ENCODE assay signal across 9 cellular contexts in genomic region chr10:101816913-101817541, GRCh38. TPM values are rescaled to one million over a fixed set of nuclear protein-coding genes. Genes with fewer than 3 reads are reported as not detected.
A peak's percentile ranks its signal among the peaks of the same experiment; 100 is the strongest.
DNase-seq lines count a peak whose midpoint lies in the region; ATAC-seq and TF ChIP-seq lines count a peak whose summit lies in the region.
"Had no signal": no experiment of that assay in that cellular context is flagged by ENCODE, and none has a peak within 500 bp of the region (broad histone marks: within the 10 kb centered on the region; RNA-seq: fewer than 3 reads in every experiment).

No MANE protein-coding gene starts in this region.

- WGBS in liver: under 1% methylated on average over 17 of the region's 17 CpGs
- WGBS in transverse colon (ENCODE audit: low coverage in 1 of 2), 2 donors: 0 to 1% methylated on average over 8 to 17 of the region's 17 CpGs

- TF ChIP-seq EP300 in transverse colon (IDR thresholded peaks at IDR 0.05; ENCODE audit: low read depth): no peak

- no peaks in the 10 kb centered on the region for H3K27me3 Mint-ChIP-seq in activated T-cell treated with anti-CD3 and anti-CD28 coated beads, Interleukin-2, amount 50 U/mL, for 4 hours (ENCODE audit: low read depth)
- H3K27me3 Mint-ChIP-seq in activated naive CD8-positive, alpha-beta T cell treated with anti-CD3 and anti-CD28 coated beads, Interleukin-2, amount 10 ng/mL, durations not matched to agents 7 days and 5 days: no peaks in the 10 kb centered on the region

- H3K4me1 ChIP-seq in liver (ENCODE audit: control insufficient read depth in 4 of 4, insufficient read depth in 4 of 4, low read length in 3 of 4) (peaks cover 9 to 39% (median 23%) of the 10 kb centered on the region in 4 donors), transverse colon (peaks cover 2 to 50% (median 44%) of the 10 kb centered on the region in 4 donors)

- H3K9me3 ChIP-seq in liver (ENCODE audit: control insufficient read depth in 4 of 4, low read length in 3 of 4) (no peaks in the 10 kb centered on the region), transverse colon (no peaks in the 10 kb centered on the region)

- POLR2A ChIA-PET in activated naive CD8-positive, alpha-beta T cell treated with anti-CD3 and anti-CD28 coated beads, Interleukin-2, amount 10 ng/mL, durations not matched to agents 7 days and 5 days (lab: Charles Lee): interaction anchor here (0.6 to 4.7 kb wide), 16 partner anchors 8 to 577 kb away, joined by 3 to 69 read pairs (median 6); partner anchors contain the start of genes ARMH3, KCNIP2 and NPM3

- H3K27ac Mint-ChIP-seq in activated naive CD8-positive, alpha-beta T cell treated with anti-CD3 and anti-CD28 coated beads, Interleukin-2, amount 10 ng/mL, durations not matched to agents 7 days and 5 days: peak overlapping the region; percentile 99

- peak overlapping the region; percentile 80 to 96 (median 83) for H3K4me3 ChIP-seq in liver (ENCODE audit: low read depth in 1 of 3, low read length in 3 of 3)
- H3K4me3 ChIP-seq in transverse colon: peak overlapping the region; percentile 86 to 98 (median 91)

- in situ Hi-C loops in transverse colon (cut with MboI; ENCODE audit: low pct_ligation_motif_present in 1 of 4, low pct_unique_long_range_greater_than_20kb in 1 of 4, low sequenced_read_pairs in 3 of 4): no loop called here

- H3K36me3 ChIP-seq in liver (ENCODE audit: control insufficient read depth in 4 of 4, insufficient read depth in 3 of 4, low read depth in 1 of 4, low read length in 3 of 4) (peaks cover 0 to 5% (median 0%) of the 10 kb centered on the region in 4 donors), transverse colon (peaks cover 0 to 13% (median 2%) of the 10 kb centered on the region in 4 donors)

- H3K27me3 ChIP-seq in liver (ENCODE audit: control insufficient read depth in 4 of 4, insufficient read depth in 4 of 4, low read length in 3 of 4): no peaks in the 10 kb centered on the region
- H3K27me3 ChIP-seq in transverse colon: no peaks in the 10 kb centered on the region

- no peak for DNase-seq in activated T-cell treated with anti-CD3 and anti-CD28 coated beads, Interleukin-2, amount 50 U/mL, for 4 hours
- no peak for DNase-seq in activated T-cell treated with anti-CD3 and anti-CD28 coated beads, Interleukin-2, amount 50 U/mL, for 48 hours
- no peak for DNase-seq in activated naive CD8-positive, alpha-beta T cell treated with anti-CD3 and anti-CD28 coated beads, Interleukin-2, amount 10 ng/mL, durations not matched to agents 7 days and 5 days
- DNase-seq in transverse colon: no peak
- no peak for DNase-seq in NCI-H1105 (lab: John Stamatoyannopoulos, UW)

- intact Hi-C loops in transverse colon (cut with DNase I; ENCODE audit: low total_unique reads): no loop called here

- H3K4me3 Mint-ChIP-seq in activated T-cell treated with anti-CD3 and anti-CD28 coated beads, Interleukin-2, amount 50 U/mL, for 4 hours: peak overlapping the region; percentile 99
- peak overlapping the region; percentile 96 for H3K4me3 Mint-ChIP-seq in activated naive CD8-positive, alpha-beta T cell treated with anti-CD3 and anti-CD28 coated beads, Interleukin-2, amount 10 ng/mL, durations not matched to agents 7 days and 5 days

- peaks cover 8% of the 10 kb centered on the region for H3K36me3 Mint-ChIP-seq in activated T-cell treated with anti-CD3 and anti-CD28 coated beads, Interleukin-2, amount 50 U/mL, for 4 hours (ENCODE audit: insufficient read depth)
- H3K36me3 Mint-ChIP-seq in activated naive CD8-positive, alpha-beta T cell treated with anti-CD3 and anti-CD28 coated beads, Interleukin-2, amount 10 ng/mL, durations not matched to agents 7 days and 5 days: peaks cover 28% of the 10 kb centered on the region

- no peaks in the 10 kb centered on the region for H3K9me3 Mint-ChIP-seq in activated T-cell treated with anti-CD3 and anti-CD28 coated beads, Interleukin-2, amount 50 U/mL, for 4 hours
- no peaks in the 10 kb centered on the region for H3K9me3 Mint-ChIP-seq in activated naive CD8-positive, alpha-beta T cell treated with anti-CD3 and anti-CD28 coated beads, Interleukin-2, amount 10 ng/mL, durations not matched to agents 7 days and 5 days

- H3K27ac ChIP-seq in liver (ENCODE audit: low read depth in 1 of 2, low read length in 2 of 2): peak overlapping the region; percentile 72 to 91
- H3K27ac ChIP-seq in transverse colon: peak overlapping the region; percentile 96 to 99 (median 98)

- TF ChIP-seq CTCF in liver (IDR thresholded peaks at IDR 0.05; ENCODE audit: low read depth, low read length, missing input control): no peak
- no peak for TF ChIP-seq CTCF in transverse colon (IDR thresholded peaks at IDR 0.05)

- ATAC-seq in activated T-cell treated with anti-CD3 and anti-CD28 coated beads, Interleukin-2, amount 50 U/mL, for 4 hours: no peak
- ATAC-seq in activated naive CD8-positive, alpha-beta T cell treated with anti-CD3 and anti-CD28 coated beads, Interleukin-2, amount 10 ng/mL, durations not matched to agents 7 days and 5 days (ENCODE audit: low read depth): no peak
- no peak for ATAC-seq in GM18907 (IDR thresholded peaks at IDR 0.05; ENCODE audit: unreplicated experiment)
- no peak for ATAC-seq in HG02884 (IDR thresholded peaks at IDR 0.05; ENCODE audit: unreplicated experiment)

- peaks cover 52% of the 10 kb centered on the region for H3K4me1 Mint-ChIP-seq in activated T-cell treated with anti-CD3 and anti-CD28 coated beads, Interleukin-2, amount 50 U/mL, for 4 hours (ENCODE audit: low read depth)
- peaks cover 39% of the 10 kb centered on the region for H3K4me1 Mint-ChIP-seq in activated naive CD8-positive, alpha-beta T cell treated with anti-CD3 and anti-CD28 coated beads, Interleukin-2, amount 10 ng/mL, durations not matched to agents 7 days and 5 days

- TF ChIP-seq RAD21 in liver (IDR thresholded peaks at IDR 0.05): no peak

- TF ChIP-seq POLR2A in transverse colon (IDR thresholded peaks at IDR 0.05): no peak

- peak overlapping the region; percentile 89 to 97 for H3K9ac ChIP-seq in liver (ENCODE audit: low read depth in 1 of 2, low read length in 2 of 2)

TF ChIP-seq in liver, 16 proteins besides CTCF, POLR2A, EP300 and RAD21:
- TF ChIP-seq RXRA (IDR thresholded peaks at IDR 0.05) (no peak), HNF4A (conservative IDR thresholded peaks at IDR 0.05) (peak; percentile 29 to 54)

RNA-seq across cellular contexts. Expression of gene OGA, which starts 1.2 kb away (rescaled TPM):
- total RNA-seq in activated T-cell treated with anti-CD3 and anti-CD28 coated beads, Interleukin-2, amount 50 U/mL, for 4 hours: 10 to 100 TPM; 52.0 to 72.2 (median 64.5) TPM
- 100 to 1,000 TPM; 207 to 212 TPM for total RNA-seq in activated naive CD8-positive, alpha-beta T cell treated with anti-CD3 and anti-CD28 coated beads, Interleukin-2, amount 10 ng/mL, durations not matched to agents 7 days and 5 days
- total RNA-seq in liver: 10 to 100 TPM; 60.5 to 64.3 TPM
- 10 to 100 TPM; 18.0 to 22.2 TPM for polyA plus RNA-seq in liver
- total RNA-seq in transverse colon: 100 to 1,000 TPM; 114 to 608 (median 172) TPM

RNA-seq across cellular contexts. Expression of gene KCNIP2, which starts 26.6 kb away (rescaled TPM):
- under 1 TPM; 0.23 to 0.63 (median 0.37) TPM for total RNA-seq in activated T-cell treated with anti-CD3 and anti-CD28 coated beads, Interleukin-2, amount 50 U/mL, for 4 hours
- total RNA-seq in activated naive CD8-positive, alpha-beta T cell treated with anti-CD3 and anti-CD28 coated beads, Interleukin-2, amount 10 ng/mL, durations not matched to agents 7 days and 5 days: 1 to 10 TPM; 3.1 to 4.1 TPM
- total RNA-seq in liver: 1 to 10 TPM in 1 of 2 donors, under 1 TPM in 1; 0.98 to 2.0 TPM
- under 1 TPM; 0.18 to 0.46 TPM for polyA plus RNA-seq in liver
- total RNA-seq in transverse colon: 1 to 10 TPM; 1.1 to 5.2 (median 2.2) TPM

RNA-seq across cellular contexts. Expression of gene NPM3, which starts 33.8 kb away (rescaled TPM):
- total RNA-seq in activated T-cell treated with anti-CD3 and anti-CD28 coated beads, Interleukin-2, amount 50 U/mL, for 4 hours: 100 to 1,000 TPM; 213 to 285 (median 265) TPM
- total RNA-seq in activated naive CD8-positive, alpha-beta T cell treated with anti-CD3 and anti-CD28 coated beads, Interleukin-2, amount 10 ng/mL, durations not matched to agents 7 days and 5 days: 10 to 100 TPM; 29.2 to 30.5 TPM
- total RNA-seq in liver: 10 to 100 TPM in 1 of 2 donors, 1 to 10 TPM in 1; 9.3 to 24.9 TPM
- polyA plus RNA-seq in liver: 10 to 100 TPM in 1 of 2 donors, 1 to 10 TPM in 1; 3.4 to 15.5 TPM
- 10 to 100 TPM in 3 of 4 donors, 1 to 10 TPM in 1; 8.2 to 18.7 (median 12.7) TPM for total RNA-seq in transverse colon

RNA-seq across cellular contexts. Expression of gene FGF8, which starts 41.1 kb away (rescaled TPM):
- under 1 TPM in 1 of 3 donors, not detected in 2; 0.24 TPM for total RNA-seq in activated T-cell treated with anti-CD3 and anti-CD28 coated beads, Interleukin-2, amount 50 U/mL, for 4 hours
- total RNA-seq in activated naive CD8-positive, alpha-beta T cell treated with anti-CD3 and anti-CD28 coated beads, Interleukin-2, amount 10 ng/mL, durations not matched to agents 7 days and 5 days: not detected
- total RNA-seq in liver (under 1 TPM in 1 of 2 donors, not detected in 1; 0.42 TPM), transverse colon (not detected)
- not detected for polyA plus RNA-seq in liver
- total RNA-seq: glomerular endothelial cell had no signal

Comparison
In these comparisons a context has a peak if more than half of its experiments do, and no peak if none do; other contexts are left out.
1. RNA of gene NPM3, which starts 33.8 kb away (total RNA-seq): 213 to 285 TPM in activated T-cell treated with anti-CD3 and anti-CD28 coated beads, Interleukin-2, amount 50 U/mL, for 4 hours; 29.2 to 30.5 TPM in activated naive CD8-positive, alpha-beta T cell treated with anti-CD3 and anti-CD28 coated beads, Interleukin-2, amount 10 ng/mL, durations not matched to agents 7 days and 5 days, 9.3 to 24.9 TPM in liver and 8.2 to 18.7 TPM in transverse colon; every median in the first group is over 4 times any median in the second.